ENCODE assay signal across 8 cellular contexts in genomic region chrX:130079824-130080406, GRCh38. TPM values are rescaled to one million over a fixed set of nuclear protein-coding genes. Genes with fewer than 3 reads are reported as not detected.
DNase-seq lines count a peak whose midpoint lies in the region; ATAC-seq and TF ChIP-seq lines count a peak whose summit lies in the region.

No MANE protein-coding gene starts in this region.

- peak; percentile 1 to 15 (median 9) for DNase-seq in activated CD4-positive, CD25-positive, alpha-beta regulatory T cell (lab: John Stamatoyannopoulos, UW)
- DNase-seq in NCI-H146 treated with DMSO at 0.1 percent for 48 hours (lab: John Stamatoyannopoulos, UW; ENCODE audit: unreplicated experiment) (peak; percentile 16), iris pigment epithelial cell (ENCODE audit: low read depth) (peak; percentile 58)
- DNase-seq in T-helper 2 cell treated with Interferon-gamma antibody and Interleukin-4, amounts not matched to agents 5 μg/mL and 100 μg/mL, for 36 hours (ENCODE audit: low spot score) = no peak
- DNase-seq in stimulated activated CD4-positive, alpha-beta T cell treated with anti-CD3 and anti-CD28 coated beads, Interleukin-1b, Interleukin-23, amount 100 ng/mL, for 4 hours (ENCODE audit: low read depth in 2 of 2) = peak; percentile 22 to 51

- TF ChIP-seq CTCF in brain (conservative IDR thresholded peaks at IDR 0.05) = peak; percentile 74 to 75

- peaks cover 24% of the 10 kb centered on the region for H3K36me3 Mint-ChIP-seq in T-helper 2 cell treated with Interferon-gamma antibody and Interleukin-4, amounts not matched to agents 5 μg/mL and 100 μg/mL, for 36 hours (ENCODE audit: low read depth)
- H3K36me3 Mint-ChIP-seq in brain = no peaks in the 10 kb centered on the region

- peaks cover 30% of the 10 kb centered on the region for H3K4me1 Mint-ChIP-seq in T-helper 2 cell treated with Interferon-gamma antibody and Interleukin-4, amounts not matched to agents 5 μg/mL and 100 μg/mL, for 36 hours (ENCODE audit: low read depth)
- H3K4me1 Mint-ChIP-seq in brain = peaks cover 11% of the 10 kb centered on the region

- no peaks in the 10 kb centered on the region for H3K27me3 Mint-ChIP-seq in T-helper 2 cell treated with Interferon-gamma antibody and Interleukin-4, amounts not matched to agents 5 μg/mL and 100 μg/mL, for 36 hours (ENCODE audit: low read depth)
- peaks cover 4% of the 10 kb centered on the region for H3K27me3 Mint-ChIP-seq in brain

- H3K4me3 Mint-ChIP-seq in T-helper 2 cell treated with Interferon-gamma antibody and Interleukin-4, amounts not matched to agents 5 μg/mL and 100 μg/mL, for 36 hours = no peak overlapping the region
- H3K4me3 Mint-ChIP-seq in brain = no peak overlapping the region

- H3K27ac Mint-ChIP-seq in T-helper 2 cell treated with Interferon-gamma antibody and Interleukin-4, amounts not matched to agents 5 μg/mL and 100 μg/mL, for 36 hours = peak overlapping the region; percentile 35
- peak overlapping the region in 4 of 5 experiments; percentile 34 to 77 (median 43) for H3K27ac Mint-ChIP-seq in brain

- H3K9me3 Mint-ChIP-seq in T-helper 2 cell treated with Interferon-gamma antibody and Interleukin-4, amounts not matched to agents 5 μg/mL and 100 μg/mL, for 36 hours = no peaks in the 10 kb centered on the region
- peaks cover 0 to 14% (median 0%) of the 10 kb centered on the region in 5 experiments for H3K9me3 Mint-ChIP-seq in brain

- ATAC-seq in activated CD4-positive, CD25-positive, alpha-beta regulatory T cell treated with anti-CD3 and anti-CD28 coated beads, Interleukin-2, amount 50 U/mL, for 24 hours = no peak
- no peak for ATAC-seq in GM19452 (IDR thresholded peaks at IDR 0.05; ENCODE audit: unreplicated experiment)

RNA-seq across cellular contexts. Expression of gene ELF4, which starts 30.4 kb away (rescaled TPM):
- polyA plus RNA-seq in brain (ENCODE audit: insufficient read depth, low read depth, low replicate concordance) = 9.9 TPM
